ENCODE assay signal across 3 cellular contexts in genomic region chr13:98582947-98583346, GRCh38.
TF ChIP-seq lines count a peak whose summit lies in the region.

No MANE protein-coding gene starts in this region.

TF ChIP-seq in SK-N-SH, 30 proteins besides CTCF, POLR2A, EP300 and RAD21:
- TF ChIP-seq ELF1 (IDR thresholded peaks at IDR 0.05) (no peak), GABPA (IDR thresholded peaks at IDR 0.05; ENCODE audit: low read depth) (no peak), RCOR1 (IDR thresholded peaks at IDR 0.05; ENCODE audit: low read length) (no peak), MEF2A (IDR thresholded peaks at IDR 0.05; ENCODE audit: borderline replicate concordance, low read depth) (no peak), NRF1 (IDR thresholded peaks at IDR 0.05; ENCODE audit: low read depth, low read length) (no peak), RXRA (IDR thresholded peaks at IDR 0.05; ENCODE audit: borderline replicate concordance, low read depth) (no peak), IRF3 (IDR thresholded peaks at IDR 0.05; ENCODE audit: low read depth, low read length) (no peak), PBX3 (IDR thresholded peaks at IDR 0.05) (no peak), ZBTB33 (IDR thresholded peaks at IDR 0.05; ENCODE audit: borderline replicate concordance, low read depth) (no peak), GATA2 (CRISPR knock-in tag; IDR thresholded peaks at IDR 0.05) (no peak), JUND (IDR thresholded peaks at IDR 0.05) (no peak), USF1 (IDR thresholded peaks at IDR 0.05; ENCODE audit: borderline replicate concordance, low read depth) (no peak), TEAD4 (IDR thresholded peaks at IDR 0.05; ENCODE audit: borderline replicate concordance, insufficient read depth) (no peak), EZH2phosphoT487 (IDR thresholded peaks at IDR 0.05; ENCODE audit: borderline replicate concordance, low read depth) (no peak)

TF ChIP-seq in SK-N-SH treated with all-trans-retinoic acid at 6 μM for 48 hours, 23 proteins besides CTCF, POLR2A, EP300 and RAD21 (continues in another document):
- TF ChIP-seq BACH2 (CRISPR knock-in tag; IDR thresholded peaks at IDR 0.05; ENCODE audit: borderline replicate concordance) (no peak), CREB5 (CRISPR knock-in tag; IDR thresholded peaks at IDR 0.05; ENCODE audit: low read depth) (no peak), ZFP30 (CRISPR knock-in tag; IDR thresholded peaks at IDR 0.05) (no peak), ZC3H10 (CRISPR knock-in tag; IDR thresholded peaks at IDR 0.05) (no peak), CSRNP3 (CRISPR knock-in tag; IDR thresholded peaks at IDR 0.05) (no peak), ZNF565 (CRISPR knock-in tag; conservative IDR thresholded peaks at IDR 0.05; ENCODE audit: low read depth) (no peak), TSHZ2 (CRISPR knock-in tag; IDR thresholded peaks at IDR 0.05) (no peak), SNAI2 (CRISPR knock-in tag; IDR thresholded peaks at IDR 0.05) (no peak), ZFP3 (CRISPR knock-in tag; IDR thresholded peaks at IDR 0.05) (no peak), GLIS3 (CRISPR knock-in tag; IDR thresholded peaks at IDR 0.05) (no peak), POU6F1 (CRISPR knock-in tag; IDR thresholded peaks at IDR 0.05; ENCODE audit: borderline replicate concordance, low read depth) (no peak), TCF4 (CRISPR knock-in tag; IDR thresholded peaks at IDR 0.05; ENCODE audit: borderline replicate concordance) (no peak), OSR1 (CRISPR knock-in tag; IDR thresholded peaks at IDR 0.05) (no peak), ISL1 (CRISPR knock-in tag; IDR thresholded peaks at IDR 0.05) (no peak), PPARA (CRISPR knock-in tag; IDR thresholded peaks at IDR 0.05; ENCODE audit: borderline replicate concordance) (no peak), PATZ1 (CRISPR knock-in tag; IDR thresholded peaks at IDR 0.05; ENCODE audit: borderline replicate concordance) (no peak)

TF ChIP-seq in H1, 55 proteins besides CTCF, POLR2A, EP300 and RAD21:
- TF ChIP-seq SIN3A (conservative IDR thresholded peaks at IDR 0.05 in 1 of 2, IDR thresholded peaks at IDR 0.05 in 1 of 2; ENCODE audit: low read depth in 1 of 2, low read length in 2 of 2): no peak
- TF ChIP-seq FOSL1 (IDR thresholded peaks at IDR 0.05; ENCODE audit: insufficient read depth, low read depth, low read length): no peak
- TF ChIP-seq HDAC2 (IDR thresholded peaks at IDR 0.05; ENCODE audit: borderline replicate concordance in 1 of 2, low read depth in 2 of 2, low read length in 2 of 2): no peak
- no peak for TF ChIP-seq SUZ12 (IDR thresholded peaks at IDR 0.05; ENCODE audit: low read length)
- no peak for TF ChIP-seq KDM1A (IDR thresholded peaks at IDR 0.05; ENCODE audit: borderline replicate concordance, low read length)
- TF ChIP-seq MAFK (IDR thresholded peaks at IDR 0.05; ENCODE audit: low read depth, low read length): no peak
- no peak for TF ChIP-seq CHD7 (IDR thresholded peaks at IDR 0.05; ENCODE audit: insufficient replicate concordance, low read length)
TF ChIP-seq in H1: peak in this region for 0.
